In the genomic region with DNA sequence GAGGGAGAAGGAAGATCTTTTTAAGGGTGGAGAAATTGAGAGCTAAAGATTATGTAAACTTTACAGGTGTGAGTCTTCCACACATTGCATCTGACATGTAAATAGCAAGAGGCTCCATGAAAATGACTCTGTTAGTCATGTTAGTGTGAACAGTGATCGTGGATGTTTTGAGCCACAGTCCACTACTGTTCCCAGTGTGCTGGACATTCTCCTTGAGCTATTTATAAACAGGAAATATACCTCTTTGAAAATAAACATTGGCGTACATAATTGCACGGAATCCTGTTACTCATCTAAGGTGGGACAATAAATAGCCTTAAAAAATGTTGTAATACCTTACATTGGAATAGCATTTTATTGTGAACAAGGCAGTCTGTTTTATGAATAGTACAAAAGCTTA, we compare ENCODE assay signal across 20 cellular contexts. TPM values are rescaled to one million over a fixed set of nuclear protein-coding genes. Genes with fewer than 3 reads are reported as not detected.
DNase-seq lines count a peak whose midpoint lies in the region; ATAC-seq and TF ChIP-seq lines count a peak whose summit lies in the region.
"Had no signal": no experiment of that assay in that cellular context is flagged by ENCODE, and none has a peak within 500 bp of the region (broad histone marks: within the 10 kb centered on the region; RNA-seq: fewer than 3 reads in every experiment).

No MANE protein-coding gene starts in this region.

- no peak for TF ChIP-seq POLR2A in erythroblast (IDR thresholded peaks at IDR 0.05; ENCODE audit: low read length)

- no peaks in the 10 kb centered on the region; the same call in 1 of the 2 replicates for H4K20me1 ChIP-seq in PC-9 (ENCODE audit: insufficient read depth)

- peaks cover 0 to 2% of the 10 kb centered on the region in 2 experiments for H3K36me3 ChIP-seq in mesenchymal stem cell (ENCODE audit: control insufficient read depth in 1 of 2, insufficient read depth in 2 of 2, low read depth in 1 of 2, low read length in 2 of 2)
- no peaks in the 10 kb centered on the region for H3K36me3 ChIP-seq in PC-9 (ENCODE audit: low read depth)
- H3K36me3 ChIP-seq: esophagus muscularis mucosa, transverse colon had no signal

- intact Hi-C loops in left ventricle myocardium superior (cut with micrococcal nuclease), result no loop called here
- intact Hi-C loops in Right ventricle myocardium inferior (cut with DNase I), result no loop called here
- intact Hi-C loops in PC-9 (cut with micrococcal nuclease; ENCODE audit: unreplicated experiment), result no loop called here

- H2BK120ac ChIP-seq in mesenchymal stem cell (ENCODE audit: low read depth, low read length), result no peak overlapping the region

- no peak for DNase-seq in left ventricle myocardium superior
- DNase-seq in Right ventricle myocardium inferior (ENCODE audit: missing footprints), result no peak
- DNase-seq in amniotic epithelial cell (ENCODE audit: low read depth), result peak; percentile 60
- peak; percentile 91 for DNase-seq in mesenchymal stem cell
- no peak for DNase-seq in erythroblast (lab: John Stamatoyannopoulos, UW)
- DNase-seq in central memory CD4-positive, alpha-beta T cell, result no peak
- DNase-seq in PC-9, result no peak
- no peak for DNase-seq in NCI-H82 (lab: John Stamatoyannopoulos, UW)
- DNase-seq: activated CD4-positive, alpha-beta T cell treated with anti-CD3 and anti-CD28 coated beads, Interleukin-2, amount 50 U/mL, for 4 hours; activated CD8-positive, alpha-beta memory T cell treated with anti-CD3 and anti-CD28 coated beads, Interleukin-2, amount 50 U/mL, for 4 hours; aorta; CD8-positive, alpha-beta T cell; effector CD8-positive, alpha-beta T cell; KG1; midbrain; NCI-H146; RPMI8226; transverse colon had no signal

- H2AFZ ChIP-seq in mesenchymal stem cell (ENCODE audit: low read depth, low read length), result no peak overlapping the region
- no peak overlapping the region for H2AFZ ChIP-seq in PC-9

- no peak overlapping the region for H4K8ac ChIP-seq in mesenchymal stem cell (ENCODE audit: low read length)

- no peaks in the 10 kb centered on the region for H3K9me3 ChIP-seq in mesenchymal stem cell (ENCODE audit: control insufficient read depth, low read length)
- H3K9me3 ChIP-seq in PC-9 (ENCODE audit: insufficient read depth, low read depth), result no peaks in the 10 kb centered on the region
- H3K9me3 ChIP-seq: esophagus muscularis mucosa, transverse colon had no signal

- peak overlapping the region; percentile 38 for H3K27ac ChIP-seq in mesenchymal stem cell (ENCODE audit: low read length, poor library complexity, severe bottlenecking)
- H3K27ac ChIP-seq in PC-9, result no peak overlapping the region
- H3K27ac ChIP-seq: esophagus muscularis mucosa had no signal

- H3F3A ChIP-seq in PC-9 (ENCODE audit: insufficient read depth, low read depth), result no peaks in the 10 kb centered on the region

- H3K14ac ChIP-seq in mesenchymal stem cell (ENCODE audit: low read length in 2 of 2), result no peak overlapping the region

- no CpG with 5 or more reads among the region's 3 CpGs for WGBS in mesenchymal stem cell

- no peak overlapping the region for H2AK5ac ChIP-seq in mesenchymal stem cell (ENCODE audit: low read length, severe bottlenecking)

- no peak for TF ChIP-seq CTCF in PC-9 (conservative IDR thresholded peaks at IDR 0.05)

- H3K4me1 ChIP-seq in mesenchymal stem cell (ENCODE audit: control insufficient read depth, insufficient read depth, low read depth, low read length) (peaks cover 24% of the 10 kb centered on the region), PC-9 (replicated peaks; ENCODE audit: insufficient read depth) (peaks cover 6% of the 10 kb centered on the region; the same call in 1 of the 2 replicates)

- H4K91ac ChIP-seq in mesenchymal stem cell (ENCODE audit: low read length), result no peak overlapping the region

- H3K4ac ChIP-seq in mesenchymal stem cell (ENCODE audit: low read depth in 1 of 2, low read length in 2 of 2), result no peak overlapping the region

- POLR2A ChIA-PET in PC-9 (lab: Charles Lee; ENCODE audit: unreplicated experiment), result no interaction called here

- ATAC-seq in left ventricle myocardium superior (peak; percentile 49), Right ventricle myocardium inferior (no peak)
- ATAC-seq: CD8-positive, alpha-beta T cell; natural killer cell treated with Interleukin-12 subunit alpha and Interleukin-12 subunit beta and Interleukin-15 and Interleukin-18, amount 100 ng/mL, for 72 hours had no signal

- no peaks in the 10 kb centered on the region for H3K79me1 ChIP-seq in mesenchymal stem cell (replicated peaks; ENCODE audit: low read length, poor library complexity, severe bottlenecking)

- H3K9me2 ChIP-seq in PC-9 (ENCODE audit: insufficient read depth), result no peaks in the 10 kb centered on the region

- H3K79me2 ChIP-seq in PC-9 (ENCODE audit: low read depth), result peaks cover 29% of the 10 kb centered on the region

- no peak overlapping the region for H2BK15ac ChIP-seq in mesenchymal stem cell (ENCODE audit: low read depth, poor library complexity, severe bottlenecking)

- no peak overlapping the region for H3K23ac ChIP-seq in mesenchymal stem cell (ENCODE audit: low read length in 2 of 2)

- H3K27me3 ChIP-seq in mesenchymal stem cell (ENCODE audit: control insufficient read depth in 1 of 2, insufficient read depth in 1 of 2, low read length in 2 of 2) (no peaks in the 10 kb centered on the region), PC-9 (ENCODE audit: insufficient read depth, low read depth) (no peaks in the 10 kb centered on the region)
- H3K27me3 ChIP-seq: esophagus muscularis mucosa, transverse colon had no signal

- H3K9ac ChIP-seq in mesenchymal stem cell (ENCODE audit: low read length), result no peak overlapping the region

- H3K4me2 ChIP-seq in mesenchymal stem cell (ENCODE audit: low read length, poor library complexity, severe bottlenecking), result no peak overlapping the region
- H3K4me2 ChIP-seq in PC-9, result no peak overlapping the region

- H3K4me3 ChIP-seq in mesenchymal stem cell (ENCODE audit: insufficient read depth in 1 of 2, low read depth in 1 of 2, low read length in 2 of 2) (no peak overlapping the region), PC-9 (no peak overlapping the region)
- H3K4me3 ChIP-seq: esophagus muscularis mucosa, transverse colon had no signal

- no TSS peak for BruUV-seq in PC-9 (replicated peaks; lab: Mats Ljungman, UMichigan)

- H2BK5ac ChIP-seq in mesenchymal stem cell (ENCODE audit: low read depth, low read length, poor library complexity, severe bottlenecking), result no peak overlapping the region

- H2BK12ac ChIP-seq in mesenchymal stem cell (ENCODE audit: low read length in 2 of 2), result no peak overlapping the region

- CTCF ChIA-PET in PC-9 (lab: Charles Lee), result no interaction called here

- no peak overlapping the region for H3K18ac ChIP-seq in mesenchymal stem cell (ENCODE audit: low read depth in 1 of 2, low read length in 2 of 2)

RNA-seq across cellular contexts. Expression of gene LIMS1, which starts 37.0 kb away (rescaled TPM):
- 74.3 TPM for total RNA-seq in left ventricle myocardium superior
- total RNA-seq in Right ventricle myocardium inferior, result 84.3 TPM
- polyA plus RNA-seq in mesenchymal stem cell (2013, experiment 1 of 2), result 146 TPM
- polyA plus RNA-seq in mesenchymal stem cell (2013, experiment 2 of 2), result 150 TPM
- 58.2 and 61.6 TPM in 2 replicates for total RNA-seq in PC-9 (2021)

Comparison
In these comparisons a context has a peak if more than half of its experiments do, and no peak if none do; other contexts are left out.
1. DNase-seq: peak in amniotic epithelial cell (single experiment) and mesenchymal stem cell (single experiment); none in left ventricle myocardium superior (single experiment), Right ventricle myocardium inferior (single experiment), erythroblast (0 of 2), central memory CD4-positive, alpha-beta T cell (single experiment), PC-9 (0 of 2) and NCI-H82 (single experiment).